8 cellular contexts compared by ENCODE assay signal in the genomic region with DNA sequence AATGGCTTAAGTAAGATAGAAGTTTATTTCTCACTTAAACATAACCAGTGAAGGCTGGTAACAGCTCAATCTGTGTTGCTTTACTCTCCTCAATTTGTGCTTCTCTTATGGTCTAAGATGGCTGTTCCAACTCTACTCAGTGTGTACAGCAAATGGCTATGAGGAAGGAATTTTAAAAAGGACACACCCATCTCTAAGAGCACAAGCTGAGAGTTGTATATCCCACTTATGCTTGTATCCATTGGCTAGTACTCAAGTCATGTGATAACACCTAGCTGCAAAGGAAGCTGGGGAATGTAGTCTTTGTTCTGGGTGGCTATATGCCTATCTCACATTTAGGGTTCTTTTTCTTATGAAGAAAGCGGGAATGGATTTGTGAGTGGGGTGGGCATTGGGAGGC.
DNase-seq lines count a peak whose midpoint lies in the region; ATAC-seq and TF ChIP-seq lines count a peak whose summit lies in the region.

No MANE protein-coding gene starts in this region.

- ATAC-seq in GM21447 (IDR thresholded peaks at IDR 0.05; ENCODE audit: unreplicated experiment) (peak; percentile 66), sciatic nerve (no peak)
- peak; percentile 39 for ATAC-seq in effector memory CD8-positive, alpha-beta T cell (replicated peaks)

- no peak for TF ChIP-seq CTCF in LNCaP clone FGC (IDR thresholded peaks at IDR 0.05; ENCODE audit: control insufficient read depth, extremely low read depth, insufficient read depth)

- H3K27ac Mint-ChIP-seq in effector memory CD8-positive, alpha-beta T cell = no peak overlapping the region

- H3K4me1 Mint-ChIP-seq in effector memory CD8-positive, alpha-beta T cell (ENCODE audit: low read depth in 2 of 2) = no peaks in the 10 kb centered on the region

- H3K36me3 Mint-ChIP-seq in effector memory CD8-positive, alpha-beta T cell (ENCODE audit: insufficient read depth) = peaks cover 12% of the 10 kb centered on the region

- intact Hi-C loops in sciatic nerve (cut with DNase I) = no loop called here

- H3K9me3 Mint-ChIP-seq in effector memory CD8-positive, alpha-beta T cell = no peaks in the 10 kb centered on the region

- H3K4me3 ChIP-seq in LNCaP clone FGC (ENCODE audit: low read depth, low read length) = no peak overlapping the region

- DNase-seq in COLO829 (ENCODE audit: low spot score) = peak; percentile 40
- DNase-seq in LNCaP clone FGC (ENCODE audit: low read depth) = peak; percentile 41
- no peak for DNase-seq in effector memory CD8-positive, alpha-beta T cell
- DNase-seq in NCI-H146 treated with DMSO at 0.1 percent for 48 hours (lab: John Stamatoyannopoulos, UW; ENCODE audit: unreplicated experiment) = no peak
- DNase-seq in medulla oblongata (ENCODE audit: extremely low spot score) = no peak
- DNase-seq in DMS153 (lab: John Stamatoyannopoulos, UW) = no peak
- DNase-seq in sciatic nerve (ENCODE audit: low spot score) = no peak

- H3K4me3 Mint-ChIP-seq in effector memory CD8-positive, alpha-beta T cell = no peak overlapping the region

- H3K27me3 Mint-ChIP-seq in effector memory CD8-positive, alpha-beta T cell = peaks cover 0 to under 1% of the 10 kb centered on the region in 2 donors

Comparison
In these comparisons a context has a peak if more than half of its experiments do, and no peak if none do; other contexts are left out.
1. DNase-seq: peak in COLO829 (single experiment) and LNCaP clone FGC (single experiment); none in effector memory CD8-positive, alpha-beta T cell (0 of 3), NCI-H146 treated with DMSO at 0.1 percent for 48 hours (single experiment), medulla oblongata (single experiment), DMS153 (single experiment) and sciatic nerve (single experiment).